In genomic region chr16:66728117-66728787, GRCh38 we compare ENCODE assay signal across 9 cellular contexts. TPM values are rescaled to one million over a fixed set of nuclear protein-coding genes. Genes with fewer than 3 reads are reported as not detected.
DNase-seq lines count a peak whose midpoint lies in the region; ATAC-seq, FAIRE-seq and TF ChIP-seq lines count a peak whose summit lies in the region.
"Had no signal": no experiment of that assay in that cellular context is flagged by ENCODE, and none has a peak within 500 bp of the region (broad histone marks: within the 10 kb centered on the region; RNA-seq: fewer than 3 reads in every experiment).

No MANE protein-coding gene starts in this region.

- SMC1A ChIA-PET in GM12878 (lab: Charles Lee; ENCODE audit: uncharacterized antibody, unreplicated experiment) = interaction anchor here (0.6 to 2.8 kb wide), 10 partner anchors 10 to 632 kb away, joined by 3 to 17 read pairs (median 3); partner anchors contain the start of genes DYNC1LI2, NAE1 and PDP2

- peaks cover 24 to 36% of the 10 kb centered on the region in 2 experiments for H3K36me3 ChIP-seq in GM12878 (ENCODE audit: control insufficient read depth in 2 of 2, insufficient read depth in 2 of 2, low read length in 1 of 2)
- H3K36me3 ChIP-seq in hepatocyte (replicated peaks; ENCODE audit: insufficient read depth, low read depth) = peaks cover 8% of the 10 kb centered on the region
- H3K36me3 ChIP-seq in neuronal stem cell (replicated peaks in 1 of 2; ENCODE audit: control insufficient read depth in 2 of 2, insufficient read depth in 2 of 2, low read length in 2 of 2) = peaks cover 56 to 100% of the 10 kb centered on the region in 2 donors

- no peak overlapping the region for H2AFZ ChIP-seq in GM12878 (ENCODE audit: control insufficient read depth, low read depth, low read length)
- H2AFZ ChIP-seq in hepatocyte = no peak overlapping the region
- H2AFZ ChIP-seq in neuronal stem cell (ENCODE audit: low read length) = no peak overlapping the region

- no peak for TF ChIP-seq POLR2A in GM12878 (IDR thresholded peaks at IDR 0.05; ENCODE audit: low read depth, low read length)

- H3K4me2 ChIP-seq in GM12878 (ENCODE audit: control insufficient read depth, insufficient read depth) (no peak overlapping the region), hepatocyte (no peak overlapping the region), neuronal stem cell (ENCODE audit: insufficient read depth, low read length, poor library complexity, severe bottlenecking) (no peak overlapping the region)

- no peak overlapping the region for H2BK15ac ChIP-seq in neuronal stem cell (ENCODE audit: low read length)

- H3K9me3 ChIP-seq in GM12878 (replicated peaks; ENCODE audit: control insufficient read depth, insufficient read depth, low read length) (no peaks in the 10 kb centered on the region), hepatocyte (ENCODE audit: low read depth) (no peaks in the 10 kb centered on the region), neuronal stem cell (replicated peaks in 1 of 2; ENCODE audit: control insufficient read depth in 2 of 2, insufficient read depth in 1 of 2, low read depth in 1 of 2, low read length in 2 of 2) (no peaks in the 10 kb centered on the region)
- H3K9me3 ChIP-seq: SJSA1 had no signal

- RAD21 ChIA-PET in GM12878 (lab: Charles Lee; ENCODE audit: unreplicated experiment) = interaction anchor here (1.0 to 1.5 kb wide), 3 partner anchors 102 to 145 kb away, joined by 3 to 9 read pairs (median 3); partner anchors contain the start of gene NAE1

- no peak overlapping the region for H3K27ac ChIP-seq in GM12878 (ENCODE audit: control insufficient read depth, insufficient read depth)
- no peak overlapping the region for H3K27ac ChIP-seq in hepatocyte
- no peak overlapping the region for H3K27ac ChIP-seq in neuronal stem cell (replicated peaks; ENCODE audit: low read length)
- H3K27ac ChIP-seq: SJSA1 had no signal

- DNase-seq in DMS 273 (lab: John Stamatoyannopoulos, UW; ENCODE audit: unreplicated experiment) = peak; percentile 81
- peak; percentile 20 for DNase-seq in NCI-H526 treated with DMSO at 0.1 percent for 48 hours (lab: John Stamatoyannopoulos, UW)
- DNase-seq in GM12878 (ENCODE audit: low read depth, low spot score) = no peak
- peak; percentile 78 for DNase-seq in hepatocyte (ENCODE audit: low spot score)
- DNase-seq in stimulated activated naive CD8-positive, alpha-beta T cell treated with anti-CD3 and anti-CD28 coated beads, Interleukin-15, Interleukin-2, amounts not matched to agents 100 U/mL and 50 U/mL, for 24 hours = no peak
- no peak for DNase-seq in neuronal stem cell (ENCODE audit: low spot score)
- no peak for DNase-seq in stimulated activated CD4-positive, alpha-beta T cell treated with anti-CD3 and anti-CD28 coated beads, Interleukin-2, amount 100 ng/mL, for 48 hours

- no peak overlapping the region for H2BK120ac ChIP-seq in neuronal stem cell (ENCODE audit: low read depth, low read length)

- H3K4me3 ChIP-seq in GM12878 = no peak overlapping the region
- H3K4me3 ChIP-seq in hepatocyte = no peak overlapping the region
- no peak overlapping the region for H3K4me3 ChIP-seq in neuronal stem cell (ENCODE audit: low read length in 2 of 2)
- H3K4me3 ChIP-seq: SJSA1 had no signal

- peak; percentile 89 for FAIRE-seq in GM12878 (lab: Jason Lieb, UNC)

- no peaks in the 10 kb centered on the region for H3K4me1 ChIP-seq in GM12878 (ENCODE audit: control insufficient read depth, insufficient read depth, low read length)
- H3K4me1 ChIP-seq in hepatocyte (ENCODE audit: insufficient read depth) = no peaks in the 10 kb centered on the region
- H3K4me1 ChIP-seq in neuronal stem cell (ENCODE audit: control insufficient read depth in 2 of 2, insufficient read depth in 1 of 2, low read depth in 1 of 2, low read length in 2 of 2) = no peaks in the 10 kb centered on the region
- H3K4me1 ChIP-seq: SJSA1 had no signal

- H3K79me2 ChIP-seq in GM12878 (ENCODE audit: control insufficient read depth, insufficient read depth, low read length) (no peaks in the 10 kb centered on the region), hepatocyte (peaks cover 2% of the 10 kb centered on the region)

- H3K9ac ChIP-seq in GM12878 (ENCODE audit: control insufficient read depth, insufficient read depth, low read length) (no peak overlapping the region), neuronal stem cell (ENCODE audit: low read depth, low read length, poor library complexity) (no peak overlapping the region)

- no peaks in the 10 kb centered on the region for H3K79me1 ChIP-seq in neuronal stem cell (ENCODE audit: low read depth, low read length)

- H4K20me1 ChIP-seq in GM12878 (ENCODE audit: control insufficient read depth, insufficient read depth) = no peaks in the 10 kb centered on the region; the same call in 1 of the 2 replicates
- no peaks in the 10 kb centered on the region for H4K20me1 ChIP-seq in hepatocyte (ENCODE audit: insufficient read depth, poor library complexity, severe bottlenecking)

- no peak overlapping the region for H4K8ac ChIP-seq in neuronal stem cell (ENCODE audit: low read depth, low read length)

- in situ Hi-C loops in GM12878 (cut with MboI) = no loop called here

- no peak overlapping the region for H3K23ac ChIP-seq in neuronal stem cell (ENCODE audit: low read depth, low read length, poor library complexity)

- TF ChIP-seq RAD21 in GM12878 (IDR thresholded peaks at IDR 0.05; ENCODE audit: insufficient read depth, low read depth, low read length) = peak; percentile 47

- no peak overlapping the region for H2BK12ac ChIP-seq in neuronal stem cell (ENCODE audit: low read length)

- H3K14ac ChIP-seq in neuronal stem cell (ENCODE audit: low read length) = no peak overlapping the region

- H3K9me2 ChIP-seq in hepatocyte (replicated peaks; ENCODE audit: insufficient read depth) = no peaks in the 10 kb centered on the region

- intact Hi-C loops in GM12878 (cut with micrococcal nuclease; ENCODE audit: unreplicated experiment) = loop anchor here (1.0 to 5.0 kb wide), 3 partner anchors 139 to 321 kb away; no protein-coding TSS in a partner anchor

- BruUV-seq in GM12878 (replicated peaks; lab: Mats Ljungman, UMichigan) = no TSS peak

- no peak for TF ChIP-seq EP300 in GM12878 (IDR thresholded peaks at IDR 0.05; ENCODE audit: borderline replicate concordance in 1 of 2, control insufficient read depth in 1 of 2, low read depth in 2 of 2, low read length in 2 of 2)

- no peaks in the 10 kb centered on the region for H3K27me3 ChIP-seq in GM12878 (replicated peaks in 1 of 2; ENCODE audit: control insufficient read depth in 2 of 2, insufficient read depth in 2 of 2, low read length in 1 of 2)
- H3K27me3 ChIP-seq in hepatocyte = no peaks in the 10 kb centered on the region
- H3K27me3 ChIP-seq in neuronal stem cell (ENCODE audit: control insufficient read depth in 3 of 3, insufficient read depth in 3 of 3, low read depth in 1 of 3, low read length in 3 of 3) = no peaks in the 10 kb centered on the region
- H3K27me3 ChIP-seq: SJSA1 had no signal

- H3K4ac ChIP-seq in neuronal stem cell (ENCODE audit: low read length) = no peak overlapping the region

- no peak overlapping the region for H3K18ac ChIP-seq in neuronal stem cell (ENCODE audit: low read length)

- 31% methylated on average over 3 of the region's 3 CpGs for WGBS in GM12878 (ENCODE audit: insufficient coverage, insufficient replicate concordance, low lambda C conversion rate, missing lambda C conversion rate)
- WGBS in hepatocyte (ENCODE audit: low lambda C conversion rate, missing lambda C conversion rate) = 54% methylated on average over 3 of the region's 3 CpGs
- WGBS in neuronal stem cell (ENCODE audit: extremely low coverage in 2 of 2, insufficient read length in 2 of 2, insufficient replicate concordance in 1 of 2), 2 donors = no CpG with 5 or more reads among the region's 3 CpGs

- H2AK5ac ChIP-seq in neuronal stem cell (ENCODE audit: low read depth, low read length) = no peak overlapping the region

- H2BK5ac ChIP-seq in neuronal stem cell (ENCODE audit: low read length) = no peak overlapping the region

- CTCF ChIA-PET in GM12878 (lab: Yijun Ruan, JAX) = interaction anchor here (0.7 to 5.5 kb wide), 22 partner anchors 10 to 335 kb away, joined by 3 to 76 read pairs (median 4); partner anchors contain the start of genes DYNC1LI2 and NAE1

- peak; percentile 37 to 63 (median 59); a peak in 5 of 6 replicates for TF ChIP-seq CTCF in GM12878 (IDR thresholded peaks at IDR 0.05 in 2 of 3, conservative IDR thresholded peaks at IDR 0.05 in 1 of 3; ENCODE audit: control insufficient read depth in 2 of 3, extremely low read depth in 1 of 3, insufficient read depth in 1 of 3, low read depth in 3 of 3, low read length in 3 of 3)
- TF ChIP-seq CTCF in hepatocyte (IDR thresholded peaks at IDR 0.05; ENCODE audit: poor library complexity) = peak; percentile 61

- no peak overlapping the region for H4K91ac ChIP-seq in neuronal stem cell (ENCODE audit: low read depth, low read length, poor library complexity)

- POLR2A ChIA-PET in GM12878 (lab: Charles Lee) = no interaction called here

- ATAC-seq in HG02938 (IDR thresholded peaks at IDR 0.05; ENCODE audit: unreplicated experiment) (peak; percentile 58), GM12878 (peak; percentile 97)
- peak; percentile 73 for ATAC-seq in stimulated activated naive CD8-positive, alpha-beta T cell treated with anti-CD3 and anti-CD28 coated beads, Interleukin-15, Interleukin-2, amounts not matched to agents 100 U/mL and 50 U/mL, for 24 hours

RNA-seq across cellular contexts. Expression of gene DYNC1LI2, which starts 23.2 kb away (rescaled TPM):
- total RNA-seq in GM12878 (2013; cell fraction: nucleolus; rRNA removed) = 145 and 165 TPM in 2 replicates
- total RNA-seq in GM12878 (2014; rRNA removed) (27.2 and 28.4 TPM in 2 replicates), GM12878 (2014; rRNA removed; fragmentation: Illumina TruSeq; extraction: Trizol) (29.5 TPM in 2 replicates), GM12878 (2021) (33.9 and 37.9 TPM in 2 replicates), hepatocyte (97.3 and 129 TPM in 2 replicates)
- 23.4 TPM for polyA plus RNA-seq in GM12878 (2011; ENCODE audit: low read depth)
- polyA plus RNA-seq in GM12878 (2011; rRNA removed) (31.0 and 35.2 TPM in 2 replicates), GM12878 (2014; fragmentation: Illumina TruSeq; extraction: Trizol) (36.4 and 40.9 TPM in 2 replicates), GM12878 (2014; fragmentation: Nextera tagmentation; extraction: Ambion mirVana) (1 to 10 TPM; 6.0 to 8.3 TPM), GM12878 (2014; rRNA removed) (39.4 and 47.4 TPM in 2 replicates), GM12878 (2016; fragmentation: Nextera tagmentation; extraction: Ambion mirVana) (10 to 100 TPM; 41.8 to 46.5 TPM), hepatocyte (99.1 and 121 TPM in 2 replicates)
- polyA plus RNA-seq in GM12878 (2011; cell fraction: cytosol; rRNA removed) = 25.7 and 28.3 TPM in 2 replicates
- 73.5 and 89.4 TPM in 2 replicates for polyA plus RNA-seq in GM12878 (2011; cell fraction: nucleus; rRNA removed)
- 19.0 and 26.4 TPM in 2 replicates for polyA plus RNA-seq in GM12878 (2012)
- polyA minus RNA-seq in GM12878 (2011; rRNA and poly(A)+ RNA removed) = 32.8 and 33.4 TPM in 2 replicates
- polyA minus RNA-seq in GM12878 (2011; cell fraction: cytosol; rRNA and poly(A)+ RNA removed) = 9.0 and 18.5 TPM in 2 replicates
- 26.1 and 44.9 TPM in 2 replicates for polyA minus RNA-seq in GM12878 (2011; cell fraction: nucleus; rRNA and poly(A)+ RNA removed)
- 154 TPM for polyA plus RNA-seq in neuronal stem cell (2013, experiment 1 of 2)
- 164 TPM for polyA plus RNA-seq in neuronal stem cell (2013, experiment 2 of 2)

RNA-seq across cellular contexts. Expression of gene CMTM4, which starts 31.7 kb away (rescaled TPM):
- 0.38 and 0.88 TPM in 2 replicates for total RNA-seq in GM12878 (2013; cell fraction: nucleolus; rRNA removed)
- total RNA-seq in GM12878 (2014; rRNA removed) (0.11 and 0.16 TPM in 2 replicates), GM12878 (2014; rRNA removed; fragmentation: Illumina TruSeq; extraction: Trizol) (0.18 and 0.23 TPM in 2 replicates), GM12878 (2021) (0.21 and 0.53 TPM in 2 replicates), hepatocyte (77.9 and 84.8 TPM in 2 replicates)
- 0.07 TPM for polyA plus RNA-seq in GM12878 (2011; ENCODE audit: low read depth)
- polyA plus RNA-seq in GM12878 (2011; rRNA removed) (0.27 and 0.43 TPM in 2 replicates), GM12878 (2014; fragmentation: Illumina TruSeq; extraction: Trizol) (0.05 and 0.18 TPM in 2 replicates), GM12878 (2014; fragmentation: Nextera tagmentation; extraction: Ambion mirVana) (under 1 TPM; 0.02 to 0.08 TPM), GM12878 (2014; rRNA removed) (0.10 and 0.13 TPM in 2 replicates), GM12878 (2016; fragmentation: Nextera tagmentation; extraction: Ambion mirVana) (not detected), hepatocyte (17.4 and 19.2 TPM in 2 replicates)
- 0.28 and 0.34 TPM in 2 replicates for polyA plus RNA-seq in GM12878 (2011; cell fraction: cytosol; rRNA removed)
- 0.94 and 1.2 TPM in 2 replicates for polyA plus RNA-seq in GM12878 (2011; cell fraction: nucleus; rRNA removed)
- polyA plus RNA-seq in GM12878 (2012) = 0.09 and 0.18 TPM in 2 replicates
- 0.21 and 0.73 TPM in 2 replicates for polyA minus RNA-seq in GM12878 (2011; rRNA and poly(A)+ RNA removed)
- 0.52 and 0.67 TPM in 2 replicates for polyA minus RNA-seq in GM12878 (2011; cell fraction: cytosol; rRNA and poly(A)+ RNA removed)
- 0.12 and 0.38 TPM in 2 replicates for polyA minus RNA-seq in GM12878 (2011; cell fraction: nucleus; rRNA and poly(A)+ RNA removed)
- 17.4 TPM for polyA plus RNA-seq in neuronal stem cell (2013, experiment 1 of 2)
- polyA plus RNA-seq in neuronal stem cell (2013, experiment 2 of 2) = 17.4 TPM

Comparison
In these comparisons a context has a peak if more than half of its experiments do, and no peak if none do; other contexts are left out.
1. DNase-seq: peak in DMS 273 (single experiment), NCI-H526 treated with DMSO at 0.1 percent for 48 hours (single experiment) and hepatocyte (single experiment); none in GM12878 (single experiment), stimulated activated naive CD8-positive, alpha-beta T cell treated with anti-CD3 and anti-CD28 coated beads, Interleukin-15, Interleukin-2, amounts not matched to agents 100 U/mL and 50 U/mL, for 24 hours (single experiment), neuronal stem cell (single experiment) and stimulated activated CD4-positive, alpha-beta T cell treated with anti-CD3 and anti-CD28 coated beads, Interleukin-2, amount 100 ng/mL, for 48 hours (0 of 2).
2. RNA of gene CMTM4, which starts 31.7 kb away (total RNA-seq): 77.9 to 84.8 TPM in hepatocyte; 0.11 to 0.88 TPM in GM12878; every median in the first group is over 10 times any median in the second.
3. Peak in every context shown above with its lines, with median percentiles within 50 percentile points of each other: ATAC-seq.